Comparison of ENCODE assay signal across 2 cellular contexts in the genomic region with DNA sequence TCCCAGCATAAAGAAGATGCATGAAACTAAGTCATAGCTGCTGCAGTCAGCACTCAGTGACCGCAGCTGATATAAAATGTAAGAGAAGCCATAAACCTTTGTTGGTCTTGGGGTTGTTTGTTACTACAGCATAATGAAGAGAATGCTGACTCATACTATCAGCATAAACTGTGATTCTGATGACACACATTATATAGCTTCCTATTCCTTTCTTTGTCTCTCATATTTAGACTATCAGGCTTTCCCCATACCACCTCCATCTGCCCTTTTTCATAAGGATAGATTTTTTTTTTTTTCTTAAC.
TF ChIP-seq lines count a peak whose summit lies in the region.

No MANE protein-coding gene starts in this region.

TF ChIP-seq in A549, 52 proteins besides CTCF, POLR2A, EP300 and RAD21 (continued from another document):
- TF ChIP-seq CHD2 (IDR thresholded peaks at IDR 0.05; ENCODE audit: low read length, partially characterized antibody) = no peak
- no peak for TF ChIP-seq FOSB (CRISPR knock-in tag; IDR thresholded peaks at IDR 0.05)

TF ChIP-seq in GM23338, 12 proteins besides CTCF, POLR2A, EP300 and RAD21 (continued from another document):
- TF ChIP-seq, protein P1, sequence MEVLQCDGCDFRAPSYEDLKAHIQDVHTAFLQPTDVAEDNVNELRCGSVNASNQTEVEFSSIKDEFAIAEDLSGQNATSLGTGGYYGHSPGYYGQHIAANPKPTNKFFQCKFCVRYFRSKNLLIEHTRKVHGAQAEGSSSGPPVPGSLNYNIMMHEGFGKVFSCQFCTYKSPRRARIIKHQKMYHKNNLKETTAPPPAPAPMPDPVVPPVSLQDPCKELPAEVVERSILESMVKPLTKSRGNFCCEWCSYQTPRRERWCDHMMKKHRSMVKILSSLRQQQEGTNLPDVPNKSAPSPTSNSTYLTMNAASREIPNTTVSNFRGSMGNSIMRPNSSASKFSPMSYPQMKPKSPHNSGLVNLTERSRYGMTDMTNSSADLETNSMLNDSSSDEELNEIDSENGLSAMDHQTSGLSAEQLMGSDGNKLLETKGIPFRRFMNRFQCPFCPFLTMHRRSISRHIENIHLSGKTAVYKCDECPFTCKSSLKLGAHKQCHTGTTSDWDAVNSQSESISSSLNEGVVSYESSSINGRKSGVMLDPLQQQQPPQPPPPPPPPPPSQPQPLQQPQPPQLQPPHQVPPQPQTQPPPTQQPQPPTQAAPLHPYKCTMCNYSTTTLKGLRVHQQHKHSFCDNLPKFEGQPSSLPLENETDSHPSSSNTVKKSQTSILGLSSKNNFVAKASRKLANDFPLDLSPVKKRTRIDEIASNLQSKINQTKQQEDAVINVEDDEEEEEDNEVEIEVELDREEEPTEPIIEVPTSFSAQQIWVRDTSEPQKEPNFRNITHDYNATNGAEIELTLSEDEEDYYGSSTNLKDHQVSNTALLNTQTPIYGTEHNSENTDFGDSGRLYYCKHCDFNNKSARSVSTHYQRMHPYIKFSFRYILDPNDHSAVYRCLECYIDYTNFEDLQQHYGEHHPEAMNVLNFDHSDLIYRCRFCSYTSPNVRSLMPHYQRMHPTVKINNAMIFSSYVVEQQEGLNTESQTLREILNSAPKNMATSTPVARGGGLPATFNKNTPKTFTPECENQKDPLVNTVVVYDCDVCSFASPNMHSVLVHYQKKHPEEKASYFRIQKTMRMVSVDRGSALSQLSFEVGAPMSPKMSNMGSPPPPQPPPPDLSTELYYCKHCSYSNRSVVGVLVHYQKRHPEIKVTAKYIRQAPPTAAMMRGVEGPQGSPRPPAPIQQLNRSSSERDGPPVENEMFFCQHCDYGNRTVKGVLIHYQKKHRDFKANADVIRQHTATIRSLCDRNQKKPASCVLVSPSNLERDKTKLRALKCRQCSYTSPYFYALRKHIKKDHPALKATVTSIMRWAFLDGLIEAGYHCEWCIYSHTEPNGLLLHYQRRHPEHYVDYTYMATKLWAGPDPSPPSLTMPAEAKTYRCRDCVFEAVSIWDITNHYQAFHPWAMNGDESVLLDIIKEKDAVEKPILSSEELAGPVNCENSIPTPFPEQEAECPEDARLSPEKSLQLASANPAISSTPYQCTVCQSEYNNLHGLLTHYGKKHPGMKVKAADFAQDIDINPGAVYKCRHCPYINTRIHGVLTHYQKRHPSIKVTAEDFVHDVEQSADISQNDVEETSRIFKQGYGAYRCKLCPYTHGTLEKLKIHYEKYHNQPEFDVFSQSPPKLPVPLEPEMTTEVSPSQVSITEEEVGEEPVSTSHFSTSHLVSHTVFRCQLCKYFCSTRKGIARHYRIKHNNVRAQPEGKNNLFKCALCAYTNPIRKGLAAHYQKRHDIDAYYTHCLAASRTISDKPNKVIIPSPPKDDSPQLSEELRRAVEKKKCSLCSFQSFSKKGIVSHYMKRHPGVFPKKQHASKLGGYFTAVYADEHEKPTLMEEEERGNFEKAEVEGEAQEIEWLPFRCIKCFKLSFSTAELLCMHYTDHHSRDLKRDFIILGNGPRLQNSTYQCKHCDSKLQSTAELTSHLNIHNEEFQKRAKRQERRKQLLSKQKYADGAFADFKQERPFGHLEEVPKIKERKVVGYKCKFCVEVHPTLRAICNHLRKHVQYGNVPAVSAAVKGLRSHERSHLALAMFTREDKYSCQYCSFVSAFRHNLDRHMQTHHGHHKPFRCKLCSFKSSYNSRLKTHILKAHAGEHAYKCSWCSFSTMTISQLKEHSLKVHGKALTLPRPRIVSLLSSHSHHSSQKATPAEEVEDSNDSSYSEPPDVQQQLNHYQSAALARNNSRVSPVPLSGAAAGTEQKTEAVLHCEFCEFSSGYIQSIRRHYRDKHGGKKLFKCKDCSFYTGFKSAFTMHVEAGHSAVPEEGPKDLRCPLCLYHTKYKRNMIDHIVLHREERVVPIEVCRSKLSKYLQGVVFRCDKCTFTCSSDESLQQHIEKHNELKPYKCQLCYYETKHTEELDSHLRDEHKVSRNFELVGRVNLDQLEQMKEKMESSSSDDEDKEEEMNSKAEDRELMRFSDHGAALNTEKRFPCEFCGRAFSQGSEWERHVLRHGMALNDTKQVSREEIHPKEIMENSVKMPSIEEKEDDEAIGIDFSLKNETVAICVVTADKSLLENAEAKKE (CRISPR knock-in tag; IDR thresholded peaks at IDR 0.05) = no peak
- TF ChIP-seq, protein P2, sequence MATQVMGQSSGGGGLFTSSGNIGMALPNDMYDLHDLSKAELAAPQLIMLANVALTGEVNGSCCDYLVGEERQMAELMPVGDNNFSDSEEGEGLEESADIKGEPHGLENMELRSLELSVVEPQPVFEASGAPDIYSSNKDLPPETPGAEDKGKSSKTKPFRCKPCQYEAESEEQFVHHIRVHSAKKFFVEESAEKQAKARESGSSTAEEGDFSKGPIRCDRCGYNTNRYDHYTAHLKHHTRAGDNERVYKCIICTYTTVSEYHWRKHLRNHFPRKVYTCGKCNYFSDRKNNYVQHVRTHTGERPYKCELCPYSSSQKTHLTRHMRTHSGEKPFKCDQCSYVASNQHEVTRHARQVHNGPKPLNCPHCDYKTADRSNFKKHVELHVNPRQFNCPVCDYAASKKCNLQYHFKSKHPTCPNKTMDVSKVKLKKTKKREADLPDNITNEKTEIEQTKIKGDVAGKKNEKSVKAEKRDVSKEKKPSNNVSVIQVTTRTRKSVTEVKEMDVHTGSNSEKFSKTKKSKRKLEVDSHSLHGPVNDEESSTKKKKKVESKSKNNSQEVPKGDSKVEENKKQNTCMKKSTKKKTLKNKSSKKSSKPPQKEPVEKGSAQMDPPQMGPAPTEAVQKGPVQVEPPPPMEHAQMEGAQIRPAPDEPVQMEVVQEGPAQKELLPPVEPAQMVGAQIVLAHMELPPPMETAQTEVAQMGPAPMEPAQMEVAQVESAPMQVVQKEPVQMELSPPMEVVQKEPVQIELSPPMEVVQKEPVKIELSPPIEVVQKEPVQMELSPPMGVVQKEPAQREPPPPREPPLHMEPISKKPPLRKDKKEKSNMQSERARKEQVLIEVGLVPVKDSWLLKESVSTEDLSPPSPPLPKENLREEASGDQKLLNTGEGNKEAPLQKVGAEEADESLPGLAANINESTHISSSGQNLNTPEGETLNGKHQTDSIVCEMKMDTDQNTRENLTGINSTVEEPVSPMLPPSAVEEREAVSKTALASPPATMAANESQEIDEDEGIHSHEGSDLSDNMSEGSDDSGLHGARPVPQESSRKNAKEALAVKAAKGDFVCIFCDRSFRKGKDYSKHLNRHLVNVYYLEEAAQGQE (IDR thresholded peaks at IDR 0.05; ENCODE audit: unreplicated experiment) = no peak
- TF ChIP-seq ZNF114 (CRISPR knock-in tag; IDR thresholded peaks at IDR 0.05) = no peak
- TF ChIP-seq CREB1 (CRISPR knock-in tag; IDR thresholded peaks at IDR 0.05; ENCODE audit: low read depth) = no peak
- TF ChIP-seq ZNF331 (CRISPR knock-in tag; IDR thresholded peaks at IDR 0.05; ENCODE audit: low read depth) = no peak
- TF ChIP-seq EZH2 (IDR thresholded peaks at IDR 0.05; ENCODE audit: low read depth, unreplicated experiment) = no peak
- TF ChIP-seq EZH2phosphoT487 (IDR thresholded peaks at IDR 0.05; ENCODE audit: unreplicated experiment) = no peak
- TF ChIP-seq JUNB (IDR thresholded peaks at IDR 0.05; ENCODE audit: unreplicated experiment) = no peak
- TF ChIP-seq POLR2AphosphoS5 (IDR thresholded peaks at IDR 0.05; ENCODE audit: low read depth) = no peak
- no peak for TF ChIP-seq STAT1 (IDR thresholded peaks at IDR 0.05; ENCODE audit: unreplicated experiment)
TF ChIP-seq in GM23338: peak in this region for 0.
